Comparison of ENCODE assay signal across 26 cellular contexts in the genomic region with DNA sequence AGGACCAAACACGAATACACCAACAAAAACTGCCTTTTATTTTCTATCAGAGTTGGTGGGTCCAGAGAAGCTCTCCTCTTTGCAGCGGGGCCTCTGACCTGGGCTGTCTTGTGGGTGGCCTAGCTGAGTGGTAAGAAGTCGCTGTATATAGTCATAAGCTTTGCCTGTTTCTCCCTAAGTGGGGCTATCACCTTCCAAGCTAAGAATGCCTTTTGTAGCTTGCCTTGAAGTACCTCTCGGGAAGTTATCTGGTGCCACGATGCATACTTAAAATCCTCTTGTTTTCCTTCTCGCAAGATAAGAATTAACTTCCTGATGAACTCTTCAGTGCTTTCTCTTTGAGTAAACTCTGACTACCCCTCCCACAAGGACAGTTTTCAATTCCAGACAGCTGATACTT.
"Had no signal": no experiment of that assay in that cellular context is flagged by ENCODE, and none has a peak within 500 bp of the region (broad histone marks: within the 10 kb centered on the region; RNA-seq: fewer than 3 reads in every experiment).

No MANE protein-coding gene starts in this region.

- ATAC-seq: activated CD4-positive, CD25-positive, alpha-beta regulatory T cell treated with anti-CD3 and anti-CD28 coated beads, Interleukin-2, amount 50 U/mL, for 24 hours; activated CD8-positive, alpha-beta memory T cell treated with anti-CD3 and anti-CD28 coated beads, Interleukin-2, amount 10 ng/mL, durations not matched to agents 7 days and 5 days; activated CD8-positive, alpha-beta T cell treated with anti-CD3 and anti-CD28 coated beads, Interleukin-2, amount 10 ng/mL, durations not matched to agents 7 days and 5 days; foreskin keratinocyte; gastrocnemius medialis; T-helper 17 cell had no signal

- H3K36me3 ChIP-seq: brain microvascular endothelial cell, esophagus muscularis mucosa, gastrocnemius medialis, WERI-Rb-1 had no signal

- H3K27ac ChIP-seq: brain microvascular endothelial cell, coronary artery, dorsolateral prefrontal cortex, esophagus muscularis mucosa, foreskin keratinocyte, gastrocnemius medialis, WERI-Rb-1 had no signal

- H3K4me3 ChIP-seq: coronary artery, dorsolateral prefrontal cortex, esophagus muscularis mucosa, gastrocnemius medialis had no signal

- H3K4me1 ChIP-seq: esophagus muscularis mucosa, gastrocnemius medialis had no signal

- H3K27me3 ChIP-seq: brain microvascular endothelial cell, esophagus muscularis mucosa, gastrocnemius medialis had no signal

- DNase-seq: activated B cell treated with CpG ODN at 0.5 μM for 24 hours; activated CD4-positive, alpha-beta memory T cell treated with anti-CD3 and anti-CD28 coated beads for 36 hours; activated CD4-positive, alpha-beta T cell treated with anti-CD3 and anti-CD28 coated beads for 48 hours; activated CD8-positive, alpha-beta memory T cell treated with anti-CD3 and anti-CD28 coated beads, Interleukin-2, amount 10 ng/mL, durations not matched to agents 7 days and 5 days; activated CD8-positive, alpha-beta memory T cell treated with anti-CD3 and anti-CD28 coated beads, Interleukin-2, amount 50 U/mL, for 4 hours; activated CD8-positive, alpha-beta T cell treated with anti-CD3 and anti-CD28 coated beads, Interleukin-2, amount 10 ng/mL, durations not matched to agents 7 days and 5 days; activated effector memory CD4-positive, alpha-beta T cell treated with anti-CD3 and anti-CD28 coated beads, Interleukin-2, amount 50 U/mL, for 16 hours; activated naive CD4-positive, alpha-beta T cell treated with anti-CD3 and anti-CD28 coated beads for 36 hours; activated naive CD8-positive, alpha-beta T cell treated with anti-CD3 and anti-CD28 coated beads, Interleukin-2, amount 10 ng/mL, durations not matched to agents 7 days and 5 days; activated T-cell treated with anti-CD3 and anti-CD28 coated beads, Interleukin-2, amount 50 U/mL, for 1 hour; activated T-cell treated with anti-CD3 and anti-CD28 coated beads, Interleukin-2, amount 50 U/mL, for 48 hours; anterior cingulate cortex; brain microvascular endothelial cell; dorsolateral prefrontal cortex; effector memory CD4-positive, alpha-beta T cell; endodermal cell; foreskin keratinocyte; gastrocnemius medialis; glutamatergic neuron; T-helper 1 cell; T-helper 17 cell; T1000; WERI-Rb-1 had no signal

- H3K9me3 ChIP-seq: gastrocnemius medialis had no signal
